Comparison of ENCODE assay signal across 21 cellular contexts in the genomic region with DNA sequence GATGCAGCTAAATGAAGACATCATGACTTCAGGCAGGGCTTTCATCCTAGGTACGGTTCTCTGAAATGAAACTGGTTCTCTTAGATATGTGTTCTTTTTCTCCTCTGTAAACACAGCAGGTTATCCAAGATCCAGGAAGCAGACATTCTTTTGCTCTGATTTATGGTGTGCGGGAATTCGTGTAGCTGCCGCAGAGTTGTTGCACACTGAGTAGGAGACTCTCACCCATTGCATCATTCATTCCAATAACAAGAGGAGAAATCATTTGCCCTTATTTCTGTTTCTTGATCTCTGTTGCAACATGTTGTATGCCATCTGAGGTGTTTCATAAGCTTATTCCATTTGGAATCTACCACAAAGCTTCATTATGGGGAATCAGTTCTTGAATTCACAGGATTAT.
"Had no signal": no experiment of that assay in that cellular context is flagged by ENCODE, and none has a peak within 500 bp of the region (broad histone marks: within the 10 kb centered on the region; RNA-seq: fewer than 3 reads in every experiment).

No MANE protein-coding gene starts in this region.

- ATAC-seq: gastrocnemius medialis; heart right ventricle; left lung; lower lobe of right lung; stimulated activated effector memory CD8-positive, alpha-beta T cell treated with anti-CD3 and anti-CD28 coated beads, Interleukin-12 subunit alpha, Interleukin-12 subunit beta, amount 100 ng/mL, for 72 hours; stimulated activated naive CD8-positive, alpha-beta T cell treated with anti-CD3 and anti-CD28 coated beads, Interleukin-15, Interleukin-2, amounts not matched to agents 100 U/mL and 50 U/mL, for 24 hours had no signal

- H3K27me3 Mint-ChIP-seq: naive B cell, type B pancreatic cell had no signal

- H3K27me3 ChIP-seq: colonic mucosa, gastrocnemius medialis, heart right ventricle, left lung, sigmoid colon, suprapubic skin, thyroid gland had no signal

- H3K9me3 ChIP-seq: colonic mucosa, gastrocnemius medialis, heart right ventricle, lower lobe of right lung, sigmoid colon, suprapubic skin, thyroid gland had no signal

- DNase-seq: cerebellar nuclear complex; colonic mucosa; dermis blood vessel endothelial cell; gastrocnemius medialis; heart right ventricle; hypothalamus; left lung; lower lobe of right lung; mesenchymal stem cell; naive B cell; posterior cingulate gyrus; sigmoid colon; small intestine; stimulated activated CD4-positive, alpha-beta T cell treated with anti-CD3 and anti-CD28 coated beads, Interleukin-2, amount 100 ng/mL, for 48 hours; stimulated activated CD8-positive, alpha-beta memory T cell treated with anti-CD3 and anti-CD28 coated beads, Interleukin-4, amount 100 ng/mL, for 48 hours; stimulated activated naive CD8-positive, alpha-beta T cell treated with anti-CD3 and anti-CD28 coated beads, Interleukin-15, Interleukin-2, amounts not matched to agents 100 U/mL and 50 U/mL, for 24 hours; thyroid gland had no signal

- H3K36me3 Mint-ChIP-seq: stimulated activated effector memory CD8-positive, alpha-beta T cell treated with anti-CD3 and anti-CD28 coated beads, Interleukin-12 subunit alpha, Interleukin-12 subunit beta, amount 100 ng/mL, for 72 hours; type B pancreatic cell had no signal

- H3K36me3 ChIP-seq: colonic mucosa, gastrocnemius medialis, heart right ventricle, left lung, lower lobe of right lung, sigmoid colon, suprapubic skin, thyroid gland had no signal

- H3K4me3 Mint-ChIP-seq: naive B cell; nephron progenitor cell; stimulated activated effector memory CD8-positive, alpha-beta T cell treated with anti-CD3 and anti-CD28 coated beads, Interleukin-12 subunit alpha, Interleukin-12 subunit beta, amount 100 ng/mL, for 72 hours; type B pancreatic cell had no signal

- H3K27ac Mint-ChIP-seq: naive B cell; nephron progenitor cell; stimulated activated effector memory CD8-positive, alpha-beta T cell treated with anti-CD3 and anti-CD28 coated beads, Interleukin-12 subunit alpha, Interleukin-12 subunit beta, amount 100 ng/mL, for 72 hours; type B pancreatic cell had no signal

- H3K4me1 ChIP-seq: colonic mucosa, gastrocnemius medialis, heart right ventricle, left lung, lower lobe of right lung, sigmoid colon, suprapubic skin, thyroid gland had no signal

- H3K4me1 Mint-ChIP-seq: naive B cell; stimulated activated effector memory CD8-positive, alpha-beta T cell treated with anti-CD3 and anti-CD28 coated beads, Interleukin-12 subunit alpha, Interleukin-12 subunit beta, amount 100 ng/mL, for 72 hours had no signal

- H3K27ac ChIP-seq: colonic mucosa, gastrocnemius medialis, heart right ventricle, left lung, lower lobe of right lung, sigmoid colon, suprapubic skin, thyroid gland had no signal

- H3K4me3 ChIP-seq: colonic mucosa, gastrocnemius medialis, heart right ventricle, left lung, lower lobe of right lung, sigmoid colon, suprapubic skin, thyroid gland had no signal
